27 cellular contexts compared by ENCODE assay signal in the genomic region with DNA sequence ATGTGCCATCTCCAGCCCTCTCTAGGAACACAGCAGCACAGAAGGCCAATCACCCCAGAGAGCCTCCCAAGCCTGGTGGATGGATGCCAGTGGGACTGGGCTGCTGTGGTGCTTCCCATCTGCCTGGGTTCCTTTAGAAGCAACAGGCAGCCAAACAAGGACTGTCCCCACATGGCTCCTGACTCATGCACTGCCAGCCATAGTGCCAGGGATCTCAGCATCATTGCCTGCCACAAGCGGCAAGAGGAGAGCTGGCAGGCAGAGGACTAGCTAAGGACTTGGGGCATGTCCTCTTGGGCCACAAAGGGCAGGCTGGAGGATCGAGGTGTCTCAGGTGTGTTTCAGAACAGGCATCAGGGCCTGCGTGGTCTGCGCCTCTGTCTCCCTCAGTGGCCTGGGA.
"Had no signal": no experiment of that assay in that cellular context is flagged by ENCODE, and none has a peak within 500 bp of the region (broad histone marks: within the 10 kb centered on the region; RNA-seq: fewer than 3 reads in every experiment).

No MANE protein-coding gene starts in this region.

- H3K36me3 ChIP-seq: cardiac muscle cell, left lung, neutrophil, ovary, thyroid gland had no signal

- H3K9me3 ChIP-seq: body of pancreas, left lung, neutrophil, ovary, thyroid gland had no signal

- H3K4me3 Mint-ChIP-seq: activated B cell treated with CpG ODN at 0.5 μM for 24 hours; activated CD4-positive, alpha-beta memory T cell treated with anti-CD3 and anti-CD28 coated beads for 36 hours; activated CD4-positive, alpha-beta T cell treated with anti-CD3 and anti-CD28 coated beads for 36 hours; activated naive CD8-positive, alpha-beta T cell treated with anti-CD3 and anti-CD28 coated beads, Interleukin-2, amount 50 U/mL, for 24 hours; endodermal cell; mesothelial cell of epicardium; natural killer cell; T-helper 17 cell had no signal

- DNase-seq: activated B cell treated with CpG ODN at 0.5 μM for 24 hours; activated CD4-positive, alpha-beta memory T cell treated with anti-CD3 and anti-CD28 coated beads for 36 hours; activated CD4-positive, alpha-beta T cell treated with anti-CD3 and anti-CD28 coated beads for 36 hours; activated effector memory CD4-positive, alpha-beta T cell treated with anti-CD3 and anti-CD28 coated beads, Interleukin-2, amount 50 U/mL, for 16 hours; activated naive CD4-positive, alpha-beta T cell treated with anti-CD3 and anti-CD28 coated beads, Interleukin-2, amount 50 U/mL, for 16 hours; activated naive CD8-positive, alpha-beta T cell treated with anti-CD3 and anti-CD28 coated beads, Interleukin-2, amount 50 U/mL, for 24 hours; anterior cingulate cortex; body of pancreas; cortex of kidney; endodermal cell; foreskin keratinocyte; hippocampal formation; kidney glomerular epithelial cell; left lung; natural killer cell; ovary; stimulated activated CD4-positive, alpha-beta T cell treated with anti-CD3 and anti-CD28 coated beads, Interleukin-2, amount 100 ng/mL, for 48 hours; stimulated activated CD8-positive, alpha-beta memory T cell treated with anti-CD3 and anti-CD28 coated beads, Interleukin-4, amount 100 ng/mL, for 48 hours; stimulated activated naive CD4-positive, alpha-beta T cell treated with Interleukin-2 at 50 U/mL for 16 hours; substantia nigra; SW 1271; T-helper 17 cell; thyroid gland had no signal

- H3K27ac Mint-ChIP-seq: activated B cell treated with CpG ODN at 0.5 μM for 24 hours; activated CD4-positive, alpha-beta memory T cell treated with anti-CD3 and anti-CD28 coated beads for 36 hours; activated CD4-positive, alpha-beta T cell treated with anti-CD3 and anti-CD28 coated beads for 36 hours; activated naive CD8-positive, alpha-beta T cell treated with anti-CD3 and anti-CD28 coated beads, Interleukin-2, amount 50 U/mL, for 24 hours; endodermal cell; mesothelial cell of epicardium; natural killer cell had no signal

- H3K36me3 Mint-ChIP-seq: activated CD4-positive, alpha-beta memory T cell treated with anti-CD3 and anti-CD28 coated beads for 36 hours; mesothelial cell of epicardium; natural killer cell had no signal

- H3K9me3 Mint-ChIP-seq: activated B cell treated with CpG ODN at 0.5 μM for 24 hours; activated CD4-positive, alpha-beta memory T cell treated with anti-CD3 and anti-CD28 coated beads for 36 hours; activated naive CD8-positive, alpha-beta T cell treated with anti-CD3 and anti-CD28 coated beads, Interleukin-2, amount 50 U/mL, for 24 hours; endodermal cell; mesothelial cell of epicardium; natural killer cell had no signal

- H3K4me1 ChIP-seq: body of pancreas, foreskin keratinocyte, left lung, thyroid gland had no signal

- H3K27ac ChIP-seq: body of pancreas, cardiac muscle cell, foreskin keratinocyte, left lung, neutrophil, ovary, thyroid gland had no signal

- ATAC-seq: activated CD4-positive, alpha-beta T cell treated with anti-CD3 and anti-CD28 coated beads for 36 hours; activated naive CD8-positive, alpha-beta T cell treated with anti-CD3 and anti-CD28 coated beads, Interleukin-2, amount 50 U/mL, for 24 hours; body of pancreas; left lung; natural killer cell; sciatic nerve; T-helper 17 cell had no signal

- H3K4me1 Mint-ChIP-seq: activated B cell treated with CpG ODN at 0.5 μM for 24 hours, mesothelial cell of epicardium, natural killer cell, T-helper 17 cell had no signal

- H3K27me3 ChIP-seq: body of pancreas, left lung, neutrophil, ovary, thyroid gland had no signal

- H3K4me3 ChIP-seq: body of pancreas, cardiac muscle cell, left lung, ovary, thyroid gland had no signal
